ENCODE assay signal across 1 cellular context in the genomic region with DNA sequence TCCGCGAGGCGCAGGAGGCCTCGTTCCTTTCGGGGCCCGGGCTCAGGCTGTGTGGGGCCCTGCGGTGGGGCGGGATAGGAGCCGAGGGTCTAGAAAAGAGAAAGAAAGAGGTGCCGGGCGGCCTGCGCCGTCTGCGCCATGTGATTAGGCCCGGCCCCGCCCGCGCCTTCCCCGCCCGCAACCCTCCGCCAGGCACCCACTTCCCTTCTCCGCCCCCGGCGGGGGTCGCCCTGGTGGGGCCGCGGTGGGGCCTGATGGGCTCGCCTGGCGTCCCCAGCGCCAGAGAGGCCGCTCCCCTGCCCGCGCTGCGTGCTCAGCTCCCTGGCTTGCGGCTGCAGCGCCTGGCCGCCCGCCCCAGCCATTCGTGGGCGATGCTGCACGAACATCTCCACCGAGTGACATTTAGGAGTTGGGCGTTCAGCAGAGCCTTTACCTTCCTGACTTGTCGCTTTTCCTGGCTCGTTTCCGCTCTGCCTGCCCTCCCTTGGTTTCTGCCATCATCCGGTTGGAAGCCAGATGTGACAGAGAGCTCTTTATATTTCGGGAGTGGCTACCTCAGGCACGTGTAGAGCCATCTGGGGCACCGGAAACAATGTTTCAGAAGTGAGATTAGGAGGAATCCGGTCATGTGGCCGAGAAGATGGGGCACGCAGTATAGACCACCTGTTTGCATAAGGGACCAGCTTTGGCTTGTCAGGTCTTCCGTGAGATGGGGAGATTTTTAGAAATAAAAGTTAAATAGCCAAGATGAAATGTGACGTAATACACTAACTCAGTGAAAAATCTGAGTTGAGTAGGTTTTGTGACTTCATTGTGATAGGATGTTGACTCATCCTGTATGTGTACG.
TF ChIP-seq lines count a peak whose summit lies in the region.

No MANE protein-coding gene starts in this region.

TF ChIP-seq in HepG2, 621 proteins besides CTCF, POLR2A, EP300 and RAD21 (continued from another document and continues in another):
- TF ChIP-seq ZNF407 (CRISPR knock-in tag; IDR thresholded peaks at IDR 0.05; ENCODE audit: not compliant biosample characterization) (no peak), HHEX (CRISPR knock-in tag; IDR thresholded peaks at IDR 0.05) (no peak), ZNF260 (CRISPR knock-in tag; IDR thresholded peaks at IDR 0.05; ENCODE audit: borderline replicate concordance, low read depth) (no peak), RELA (CRISPR knock-in tag; IDR thresholded peaks at IDR 0.05) (no peak), ZNF576 (CRISPR knock-in tag; IDR thresholded peaks at IDR 0.05) (no peak), HIVEP1 (CRISPR knock-in tag; IDR thresholded peaks at IDR 0.05) (no peak), ZNF136 (CRISPR knock-in tag; IDR thresholded peaks at IDR 0.05; ENCODE audit: low read depth) (no peak), GABPA (IDR thresholded peaks at IDR 0.05; ENCODE audit: low read depth, low read length) (no peak; the same call in 1 of the 2 replicates), GABPA (CRISPR knock-in tag; IDR thresholded peaks at IDR 0.05; ENCODE audit: low read depth) (peak; percentile 72), GZF1 (CRISPR knock-in tag; IDR thresholded peaks at IDR 0.05) (no peak; the same call in 1 of the 2 replicates), HOXA5 (CRISPR knock-in tag; IDR thresholded peaks at IDR 0.05) (peak; percentile 77), ZNF598 (CRISPR knock-in tag; IDR thresholded peaks at IDR 0.05; ENCODE audit: borderline replicate concordance) (peak; percentile 62; the same call in 1 of the 2 replicates), CREBL2 (CRISPR knock-in tag; IDR thresholded peaks at IDR 0.05; ENCODE audit: borderline replicate concordance) (no peak), ZNF674 (CRISPR knock-in tag; IDR thresholded peaks at IDR 0.05; ENCODE audit: low read depth) (no peak), ZNF775 (CRISPR knock-in tag; IDR thresholded peaks at IDR 0.05; ENCODE audit: borderline replicate concordance) (0 out of 2 replicates have a peak, but pooled peaks have one; percentile 45), SAP130 (CRISPR knock-in tag; IDR thresholded peaks at IDR 0.05; ENCODE audit: low read depth) (peak; percentile 96)
- TF ChIP-seq, protein P1, sequence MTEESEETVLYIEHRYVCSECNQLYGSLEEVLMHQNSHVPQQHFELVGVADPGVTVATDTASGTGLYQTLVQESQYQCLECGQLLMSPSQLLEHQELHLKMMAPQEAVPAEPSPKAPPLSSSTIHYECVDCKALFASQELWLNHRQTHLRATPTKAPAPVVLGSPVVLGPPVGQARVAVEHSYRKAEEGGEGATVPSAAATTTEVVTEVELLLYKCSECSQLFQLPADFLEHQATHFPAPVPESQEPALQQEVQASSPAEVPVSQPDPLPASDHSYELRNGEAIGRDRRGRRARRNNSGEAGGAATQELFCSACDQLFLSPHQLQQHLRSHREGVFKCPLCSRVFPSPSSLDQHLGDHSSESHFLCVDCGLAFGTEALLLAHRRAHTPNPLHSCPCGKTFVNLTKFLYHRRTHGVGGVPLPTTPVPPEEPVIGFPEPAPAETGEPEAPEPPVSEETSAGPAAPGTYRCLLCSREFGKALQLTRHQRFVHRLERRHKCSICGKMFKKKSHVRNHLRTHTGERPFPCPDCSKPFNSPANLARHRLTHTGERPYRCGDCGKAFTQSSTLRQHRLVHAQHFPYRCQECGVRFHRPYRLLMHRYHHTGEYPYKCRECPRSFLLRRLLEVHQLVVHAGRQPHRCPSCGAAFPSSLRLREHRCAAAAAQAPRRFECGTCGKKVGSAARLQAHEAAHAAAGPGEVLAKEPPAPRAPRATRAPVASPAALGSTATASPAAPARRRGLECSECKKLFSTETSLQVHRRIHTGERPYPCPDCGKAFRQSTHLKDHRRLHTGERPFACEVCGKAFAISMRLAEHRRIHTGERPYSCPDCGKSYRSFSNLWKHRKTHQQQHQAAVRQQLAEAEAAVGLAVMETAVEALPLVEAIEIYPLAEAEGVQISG (CRISPR knock-in tag; IDR thresholded peaks at IDR 0.05): peak; percentile 85
- TF ChIP-seq, protein P2, sequence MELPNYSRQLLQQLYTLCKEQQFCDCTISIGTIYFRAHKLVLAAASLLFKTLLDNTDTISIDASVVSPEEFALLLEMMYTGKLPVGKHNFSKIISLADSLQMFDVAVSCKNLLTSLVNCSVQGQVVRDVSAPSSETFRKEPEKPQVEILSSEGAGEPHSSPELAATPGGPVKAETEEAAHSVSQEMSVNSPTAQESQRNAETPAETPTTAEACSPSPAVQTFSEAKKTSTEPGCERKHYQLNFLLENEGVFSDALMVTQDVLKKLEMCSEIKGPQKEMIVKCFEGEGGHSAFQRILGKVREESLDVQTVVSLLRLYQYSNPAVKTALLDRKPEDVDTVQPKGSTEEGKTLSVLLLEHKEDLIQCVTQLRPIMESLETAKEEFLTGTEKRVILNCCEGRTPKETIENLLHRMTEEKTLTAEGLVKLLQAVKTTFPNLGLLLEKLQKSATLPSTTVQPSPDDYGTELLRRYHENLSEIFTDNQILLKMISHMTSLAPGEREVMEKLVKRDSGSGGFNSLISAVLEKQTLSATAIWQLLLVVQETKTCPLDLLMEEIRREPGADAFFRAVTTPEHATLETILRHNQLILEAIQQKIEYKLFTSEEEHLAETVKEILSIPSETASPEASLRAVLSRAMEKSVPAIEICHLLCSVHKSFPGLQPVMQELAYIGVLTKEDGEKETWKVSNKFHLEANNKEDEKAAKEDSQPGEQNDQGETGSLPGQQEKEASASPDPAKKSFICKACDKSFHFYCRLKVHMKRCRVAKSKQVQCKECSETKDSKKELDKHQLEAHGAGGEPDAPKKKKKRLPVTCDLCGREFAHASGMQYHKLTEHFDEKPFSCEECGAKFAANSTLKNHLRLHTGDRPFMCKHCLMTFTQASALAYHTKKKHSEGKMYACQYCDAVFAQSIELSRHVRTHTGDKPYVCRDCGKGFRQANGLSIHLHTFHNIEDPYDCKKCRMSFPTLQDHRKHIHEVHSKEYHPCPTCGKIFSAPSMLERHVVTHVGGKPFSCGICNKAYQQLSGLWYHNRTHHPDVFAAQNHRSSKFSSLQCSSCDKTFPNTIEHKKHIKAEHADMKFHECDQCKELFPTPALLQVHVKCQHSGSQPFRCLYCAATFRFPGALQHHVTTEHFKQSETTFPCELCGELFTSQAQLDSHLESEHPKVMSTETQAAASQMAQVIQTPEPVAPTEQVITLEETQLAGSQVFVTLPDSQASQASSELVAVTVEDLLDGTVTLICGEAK (IDR thresholded peaks at IDR 0.05): no peak
- TF ChIP-seq, protein P2 (CRISPR knock-in tag; IDR thresholded peaks at IDR 0.05): peak; percentile 71; the same call in 1 of the 2 replicates
- TF ChIP-seq, protein P3, sequence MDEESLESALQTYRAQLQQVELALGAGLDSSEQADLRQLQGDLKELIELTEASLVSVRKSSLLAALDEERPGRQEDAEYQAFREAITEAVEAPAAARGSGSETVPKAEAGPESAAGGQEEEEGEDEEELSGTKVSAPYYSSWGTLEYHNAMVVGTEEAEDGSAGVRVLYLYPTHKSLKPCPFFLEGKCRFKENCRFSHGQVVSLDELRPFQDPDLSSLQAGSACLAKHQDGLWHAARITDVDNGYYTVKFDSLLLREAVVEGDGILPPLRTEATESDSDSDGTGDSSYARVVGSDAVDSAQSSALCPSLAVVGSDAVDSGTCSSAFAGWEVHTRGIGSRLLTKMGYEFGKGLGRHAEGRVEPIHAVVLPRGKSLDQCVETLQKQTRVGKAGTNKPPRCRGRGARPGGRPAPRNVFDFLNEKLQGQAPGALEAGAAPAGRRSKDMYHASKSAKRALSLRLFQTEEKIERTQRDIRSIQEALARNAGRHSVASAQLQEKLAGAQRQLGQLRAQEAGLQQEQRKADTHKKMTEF (CRISPR knock-in tag; IDR thresholded peaks at IDR 0.05): peak; percentile 70
